19 cellular contexts compared by ENCODE assay signal in genomic region chr4:6802050-6802449, GRCh38. TPM values are rescaled to one million over a fixed set of nuclear protein-coding genes. Genes with fewer than 3 reads are reported as not detected.
DNase-seq lines count a peak whose midpoint lies in the region; ATAC-seq and TF ChIP-seq lines count a peak whose summit lies in the region.
"Had no signal": no experiment of that assay in that cellular context is flagged by ENCODE, and none has a peak within 500 bp of the region (broad histone marks: within the 10 kb centered on the region; RNA-seq: fewer than 3 reads in every experiment).

No MANE protein-coding gene starts in this region.

- no peak overlapping the region for H3K27ac Mint-ChIP-seq in type B pancreatic cell

- ATAC-seq in IMR-90 (ENCODE audit: low read depth) (no peak), left ventricle myocardium superior (peak; percentile 51)

- H3K9ac ChIP-seq in IMR-90 (ENCODE audit: low read depth, low read length), result no peak overlapping the region

- DNase-seq in IMR-90 (peak; percentile 12), NB4 (ENCODE audit: low read depth) (peak; percentile 67), left ventricle myocardium superior (no peak), coronary artery (ENCODE audit: low spot score) (no peak), DMS53 (lab: John Stamatoyannopoulos, UW) (no peak), DMS153 (lab: John Stamatoyannopoulos, UW) (no peak), type B pancreatic cell (ENCODE audit: extremely low spot score, unreplicated experiment) (no peak)
- DNase-seq: ACHN, AML-193, COR-L47, EL, GOT3, KBM-7, NCI-H1092 treated with DMSO at 0.1 percent for 48 hours, NCI-H187, NCI-H2171, NCI-H748 treated with DMSO at 0.1 percent for 48 hours, PC-9 had no signal

- H3K27ac ChIP-seq in IMR-90 (ENCODE audit: insufficient read depth, low read length), result no peak overlapping the region
- H3K27ac ChIP-seq in neutrophil, result peak overlapping the region; percentile 26
- no peak overlapping the region for H3K27ac ChIP-seq in coronary artery
- H3K27ac ChIP-seq: PC-9 had no signal

- H3K4me3 Mint-ChIP-seq in type B pancreatic cell, result no peak overlapping the region

- no peak overlapping the region for H2BK20ac ChIP-seq in IMR-90 (ENCODE audit: low read depth, low read length)

- H3K27me3 ChIP-seq in IMR-90 (ENCODE audit: control insufficient read depth, insufficient read depth, low read length), result no peaks in the 10 kb centered on the region
- H3K27me3 ChIP-seq in neutrophil, result no peaks in the 10 kb centered on the region

- no peak overlapping the region for H3K23ac ChIP-seq in IMR-90 (ENCODE audit: low read depth, low read length)

- no peak for TF ChIP-seq RAD21 in IMR-90 (IDR thresholded peaks at IDR 0.05; ENCODE audit: low read length)

- WGBS in IMR-90 (ENCODE audit: extremely low coverage in 2 of 2, insufficient read length in 1 of 2), 2 experiments, result 93% methylated on average over 2 of the region's 8 CpGs; no CpG with 5 or more reads in 1 of the 2 experiments

- no peak overlapping the region for H2BK120ac ChIP-seq in IMR-90 (ENCODE audit: low read depth, low read length)

- no peak overlapping the region for H3K56ac ChIP-seq in IMR-90 (ENCODE audit: extremely low read depth, insufficient read depth, low read length)

- peaks cover 67% of the 10 kb centered on the region for H4K20me1 ChIP-seq in IMR-90 (ENCODE audit: insufficient read depth, low read length)

- no peak overlapping the region for H4K91ac ChIP-seq in IMR-90 (ENCODE audit: insufficient read depth, low read depth, low read length)

- H3K14ac ChIP-seq in IMR-90 (replicated peaks; ENCODE audit: low read depth, low read length), result peak overlapping the region; percentile 25

- no peak overlapping the region for H4K8ac ChIP-seq in IMR-90 (ENCODE audit: low read depth in 2 of 2, low read length in 2 of 2)

- H3K9me3 ChIP-seq in IMR-90 (ENCODE audit: control insufficient read depth, insufficient read depth, low read length), result no peaks in the 10 kb centered on the region
- H3K9me3 ChIP-seq in neutrophil, result no peaks in the 10 kb centered on the region

- CTCF ChIA-PET in IMR-90 (lab: Yijun Ruan, JAX), result no interaction called here

- H2BK15ac ChIP-seq in IMR-90 (ENCODE audit: low read depth, low read length), result no peak overlapping the region

- H3K9me1 ChIP-seq in IMR-90 (ENCODE audit: insufficient read depth, low read length), result peaks cover 33% of the 10 kb centered on the region

- H3K36me3 ChIP-seq in IMR-90 (ENCODE audit: control insufficient read depth, insufficient read depth, low read length) (peaks cover 3% of the 10 kb centered on the region), neutrophil (no peaks in the 10 kb centered on the region)

- H3K9me3 Mint-ChIP-seq in type B pancreatic cell, result no peaks in the 10 kb centered on the region

- H2AFZ ChIP-seq in IMR-90 (replicated peaks; ENCODE audit: low read length, poor library complexity), result no peak overlapping the region
- H2AFZ ChIP-seq: PC-9 had no signal

- no peak overlapping the region for H2AK9ac ChIP-seq in IMR-90 (replicated peaks; ENCODE audit: low read depth, low read length, poor library complexity)

- dilution Hi-C loops in IMR-90 (cut with HindIII; ENCODE audit: low sequenced_read_pairs, unreplicated experiment), result no loop called here

- H4K5ac ChIP-seq in IMR-90 (ENCODE audit: low read depth, low read length), result no peak overlapping the region

- intact Hi-C loops in IMR-90 (cut with micrococcal nuclease), result no loop called here
- intact Hi-C loops in left ventricle myocardium superior (cut with micrococcal nuclease), result no loop called here

- no peak overlapping the region for H2AK5ac ChIP-seq in IMR-90 (ENCODE audit: low read depth, low read length)

- H3K18ac ChIP-seq in IMR-90 (ENCODE audit: low read depth, low read length), result no peak overlapping the region

- in situ Hi-C loops in IMR-90 (cut with MboI; ENCODE audit: low sequenced_read_pairs), result no loop called here

- H3K36me3 Mint-ChIP-seq in type B pancreatic cell, result peaks cover 15% of the 10 kb centered on the region

- no TSS peak for BruUV-seq in IMR-90 (replicated peaks; lab: Mats Ljungman, UMichigan)

- H3K27me3 Mint-ChIP-seq in type B pancreatic cell, result no peaks in the 10 kb centered on the region

- POLR2A ChIA-PET in IMR-90 (lab: Charles Lee; ENCODE audit: unreplicated experiment), result no interaction called here

- no peak overlapping the region for H2BK5ac ChIP-seq in IMR-90 (ENCODE audit: low read depth, low read length, poor library complexity, severe bottlenecking)

- H3K4me1 ChIP-seq in IMR-90 (ENCODE audit: control insufficient read depth, insufficient read depth, low read length) (peaks cover 8% of the 10 kb centered on the region), neutrophil (ENCODE audit: control insufficient read depth in 1 of 2, insufficient read depth in 1 of 2, low read depth in 1 of 2, low read length in 1 of 2) (peaks cover 40 to 78% of the 10 kb centered on the region in 2 experiments)

- no peak overlapping the region for H3K4me3 ChIP-seq in IMR-90 (ENCODE audit: insufficient read depth, low read depth, low read length)
- H3K4me3 ChIP-seq in NB4 (ENCODE audit: low read depth, low read length), result no peak overlapping the region
- H3K4me3 ChIP-seq in neutrophil (ENCODE audit: low read depth in 1 of 2, low read length in 1 of 2), result no peak overlapping the region
- H3K4me3 ChIP-seq in coronary artery, result no peak overlapping the region
- H3K4me3 ChIP-seq: PC-9 had no signal

- no peak overlapping the region for H3K4me2 ChIP-seq in IMR-90 (ENCODE audit: low read depth, low read length)
- H3K4me2 ChIP-seq: PC-9 had no signal

- TF ChIP-seq POLR2A in IMR-90 (IDR thresholded peaks at IDR 0.05; ENCODE audit: low read depth, low read length), result no peak
- no peak for TF ChIP-seq POLR2A in NB4 (IDR thresholded peaks at IDR 0.05; ENCODE audit: extremely low read depth, insufficient read length)

- H3K4ac ChIP-seq in IMR-90 (ENCODE audit: low read depth, low read length), result no peak overlapping the region

- TF ChIP-seq CTCF in IMR-90 (conservative IDR thresholded peaks at IDR 0.05; ENCODE audit: low read depth, low read length) (no peak), NB4 (IDR thresholded peaks at IDR 0.05; ENCODE audit: low read depth, low read length) (no peak), neutrophil (IDR thresholded peaks at IDR 0.05) (no peak), coronary artery (IDR thresholded peaks at IDR 0.05) (no peak), type B pancreatic cell (conservative IDR thresholded peaks at IDR 0.05) (no peak)

- H3K4me1 Mint-ChIP-seq in type B pancreatic cell (ENCODE audit: unreplicated experiment), result peaks cover 13% of the 10 kb centered on the region

- H3K79me1 ChIP-seq in IMR-90 (ENCODE audit: low read depth in 1 of 2, low read length in 2 of 2), result peaks cover 40 to 78% of the 10 kb centered on the region in 2 experiments

TF ChIP-seq in IMR-90, 13 proteins besides CTCF, POLR2A, EP300 and RAD21:
- TF ChIP-seq BHLHE40 (IDR thresholded peaks at IDR 0.05; ENCODE audit: low read depth, low read length), result no peak
- no peak for TF ChIP-seq NFE2L2 (IDR thresholded peaks at IDR 0.05; ENCODE audit: low read depth, low read length)
- TF ChIP-seq RFX5 (IDR thresholded peaks at IDR 0.05; ENCODE audit: low read depth, low read length), result no peak
- no peak for TF ChIP-seq MXI1 (IDR thresholded peaks at IDR 0.05; ENCODE audit: borderline replicate concordance, low read depth, low read length)
- no peak for TF ChIP-seq SMC3 (IDR thresholded peaks at IDR 0.05; ENCODE audit: low read depth, low read length)
- TF ChIP-seq CEBPB (IDR thresholded peaks at IDR 0.05; ENCODE audit: low read depth, low read length), result no peak
- no peak for TF ChIP-seq FOS (IDR thresholded peaks at IDR 0.05; ENCODE audit: low read depth, low read length)
- TF ChIP-seq CHD1 (IDR thresholded peaks at IDR 0.05; ENCODE audit: low read depth, low read length), result no peak
- TF ChIP-seq RCOR1 (IDR thresholded peaks at IDR 0.05; ENCODE audit: insufficient replicate concordance, low read length), result no peak

RNA-seq across cellular contexts. Expression of gene KIAA0232, which starts 19.5 kb away (rescaled TPM):
- total RNA-seq in IMR-90 (2012; rRNA removed) (19.5 and 23.1 TPM in 2 replicates), left ventricle myocardium superior (79.8 TPM), type B pancreatic cell (ENCODE audit: low replicate concordance) (33.9 and 35.9 TPM in 2 replicates)
- 5.8 and 6.8 TPM in 2 replicates for polyA plus RNA-seq in IMR-90 (2012; rRNA removed)
- polyA plus RNA-seq in IMR-90 (2012; cell fraction: cytosol; rRNA removed), result 1.8 and 4.3 TPM in 2 replicates
- polyA plus RNA-seq in IMR-90 (2012; cell fraction: nucleus; rRNA removed; ENCODE audit: low replicate concordance), result 3.7 and 10.2 TPM in 2 replicates

Comparison
In these comparisons a context has a peak if more than half of its experiments do, and no peak if none do; other contexts are left out.
1. DNase-seq: peak in IMR-90 (single experiment) and NB4 (single experiment); none in left ventricle myocardium superior (single experiment), coronary artery (single experiment), DMS53 (single experiment), DMS153 (single experiment) and type B pancreatic cell (single experiment).